6 cellular contexts compared by ENCODE assay signal in the genomic region with DNA sequence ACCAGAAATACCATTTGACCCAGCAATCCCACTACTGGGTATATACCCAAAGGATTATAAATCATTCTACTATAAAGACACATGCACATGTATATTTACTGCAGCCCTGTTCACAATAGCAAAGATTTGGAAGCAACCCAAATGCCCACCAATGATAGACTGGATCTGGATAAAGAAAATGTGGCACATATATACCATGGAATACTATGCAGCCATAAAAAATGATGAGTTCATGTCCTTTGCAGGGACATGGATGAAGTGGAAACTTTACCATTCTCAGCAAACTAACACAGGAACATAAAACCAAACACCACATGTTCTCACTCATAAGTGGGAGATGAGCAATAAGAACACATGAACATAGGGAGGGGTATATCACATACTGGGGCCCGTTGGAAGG. TPM values are rescaled to one million over a fixed set of nuclear protein-coding genes. Genes with fewer than 3 reads are reported as not detected.
DNase-seq lines count a peak whose midpoint lies in the region; ATAC-seq, FAIRE-seq and TF ChIP-seq lines count a peak whose summit lies in the region.
"Not testable (repeated sequence)": the region's sequence is repeated elsewhere in the genome, so short reads cannot be mapped to it uniquely, and the experiment has no call there.

No MANE protein-coding gene starts in this region.

- not testable (repeated sequence) for TF ChIP-seq POLR2A in K562 (conservative IDR thresholded peaks at IDR 0.05)

- WGBS in K562 (ENCODE audit: insufficient coverage, low coverage, missing lambda C conversion rate), result 0% methylated on average over 1 of the region's 1 CpG
- no CpG with 5 or more reads among the region's 1 CpG for WGBS in neuronal stem cell (ENCODE audit: extremely low coverage in 2 of 2, insufficient read length in 2 of 2, insufficient replicate concordance in 1 of 2), 2 donors

- H3K9ac ChIP-seq in K562 (ENCODE audit: insufficient read depth in 1 of 2, low read depth in 2 of 2, low read length in 2 of 2); neural progenitor cell; neuronal stem cell (ENCODE audit: low read depth, low read length, poor library complexity): not testable (repeated sequence)

- not testable (repeated sequence) for BruUV-seq in K562 (replicated peaks; lab: Mats Ljungman, UMichigan)

- H3K36me3 ChIP-seq in HEK293 (ENCODE audit: control insufficient read depth in 2 of 2, insufficient read depth in 1 of 2, low read length in 2 of 2); K562 (ENCODE audit: control insufficient read depth, insufficient read depth, low read length); neural progenitor cell; neuronal stem cell (replicated peaks in 1 of 2; ENCODE audit: control insufficient read depth in 2 of 2, insufficient read depth in 2 of 2, low read length in 2 of 2): not testable (repeated sequence)

- CTCF ChIA-PET in HEK293 (lab: Yijun Ruan, JAX); K562 (lab: Yijun Ruan, JAX; ENCODE audit: low intra/inter-chr PET ratio): not testable (repeated sequence)

- not testable (repeated sequence) for H3K18ac ChIP-seq in neuronal stem cell (ENCODE audit: low read length)

- not testable (repeated sequence) for H2AFZ ChIP-seq in K562 (ENCODE audit: low read depth, low read length); neural progenitor cell (replicated peaks); neuronal stem cell (ENCODE audit: low read length)

- intact Hi-C loops in K562 (cut with micrococcal nuclease), result not testable (repeated sequence)

- POLR2A ChIA-PET in HEK293 (lab: Yijun Ruan, JAX); K562 (lab: Yijun Ruan, JAX): not testable (repeated sequence)

- not testable (repeated sequence) for H4K20me1 ChIP-seq in K562 (replicated peaks; ENCODE audit: control insufficient read depth, insufficient read depth, low read length); neural progenitor cell (ENCODE audit: low read depth)

- TF ChIP-seq EP300 in K562 (IDR thresholded peaks at IDR 0.05; ENCODE audit: low read length), result not testable (repeated sequence)

- H3F3A ChIP-seq in neural progenitor cell (ENCODE audit: low read depth), result peaks cover 54% of the 10 kb centered on the region

- not testable (repeated sequence) for TF ChIP-seq RAD21 in K562 (CRISPR knock-in tag; conservative IDR thresholded peaks at IDR 0.05 in 1 of 2, IDR thresholded peaks at IDR 0.05 in 1 of 2)

- not testable (repeated sequence) for H4K91ac ChIP-seq in neuronal stem cell (ENCODE audit: low read depth, low read length, poor library complexity)

- H3K4me3 ChIP-seq in HEK293 (ENCODE audit: low read depth, low read length); K562; neural progenitor cell; neuronal stem cell (ENCODE audit: low read length in 2 of 2): not testable (repeated sequence)

- H3K4me3 Mint-ChIP-seq in neural crest cell; neural progenitor cell; stimulated activated naive CD8-positive, alpha-beta T cell treated with anti-CD3 and anti-CD28 coated beads, Interleukin-15, Interleukin-2, amounts not matched to agents 100 ng/mL and 50 ng/mL, for 24 hours: not testable (repeated sequence)

- not testable (repeated sequence) for TF ChIP-seq CTCF in HEK293 (tag by site-specific recombination; IDR thresholded peaks at IDR 0.05); K562 (IDR thresholded peaks at IDR 0.05 in 2 of 3, conservative IDR thresholded peaks at IDR 0.05 in 1 of 3; ENCODE audit: insufficient read depth in 2 of 3, low read depth in 1 of 3, low read length in 3 of 3); neural crest cell (conservative IDR thresholded peaks at IDR 0.05); neural progenitor cell (IDR thresholded peaks at IDR 0.05)

- H2BK15ac ChIP-seq in neuronal stem cell (ENCODE audit: low read length), result not testable (repeated sequence)

- not testable (repeated sequence) for H2AK5ac ChIP-seq in neuronal stem cell (ENCODE audit: low read depth, low read length)

- not testable (repeated sequence) for H3K4me1 ChIP-seq in HEK293 (ENCODE audit: control insufficient read depth, insufficient read depth, low read length); K562 (replicated peaks in 1 of 2; ENCODE audit: control insufficient read depth in 2 of 2, insufficient read depth in 2 of 2, low read length in 2 of 2)
- peaks cover 51% of the 10 kb centered on the region for H3K4me1 ChIP-seq in neural progenitor cell
- peaks cover 4 to 18% of the 10 kb centered on the region in 2 donors for H3K4me1 ChIP-seq in neuronal stem cell (ENCODE audit: control insufficient read depth in 2 of 2, insufficient read depth in 1 of 2, low read depth in 1 of 2, low read length in 2 of 2)

- not testable (repeated sequence) for H3K36me3 Mint-ChIP-seq in neural crest cell (ENCODE audit: low read depth); neural progenitor cell; stimulated activated naive CD8-positive, alpha-beta T cell treated with anti-CD3 and anti-CD28 coated beads, Interleukin-15, Interleukin-2, amounts not matched to agents 100 ng/mL and 50 ng/mL, for 24 hours (ENCODE audit: low read depth)

- H3K27ac ChIP-seq in HEK293 (ENCODE audit: extremely low read depth, low read depth, low read length); K562 (ENCODE audit: extremely low read depth, low read depth, low read length): not testable (repeated sequence)
- H3K27ac ChIP-seq in neural progenitor cell (peak overlapping the region; percentile 100), neuronal stem cell (replicated peaks; ENCODE audit: low read length) (peak overlapping the region; percentile 38)

- not testable (repeated sequence) for H3K4ac ChIP-seq in neuronal stem cell (ENCODE audit: low read length)

- H3K79me1 ChIP-seq in neuronal stem cell (ENCODE audit: low read depth, low read length), result not testable (repeated sequence)

- H3K4me1 Mint-ChIP-seq in neural crest cell (peaks cover 13% of the 10 kb centered on the region), neural progenitor cell (peaks cover 13% of the 10 kb centered on the region)
- not testable (repeated sequence) for H3K4me1 Mint-ChIP-seq in stimulated activated naive CD8-positive, alpha-beta T cell treated with anti-CD3 and anti-CD28 coated beads, Interleukin-15, Interleukin-2, amounts not matched to agents 100 ng/mL and 50 ng/mL, for 24 hours (ENCODE audit: low read depth)

- not testable (repeated sequence) for H3K9me3 Mint-ChIP-seq in neural crest cell; stimulated activated naive CD8-positive, alpha-beta T cell treated with anti-CD3 and anti-CD28 coated beads, Interleukin-15, Interleukin-2, amounts not matched to agents 100 ng/mL and 50 ng/mL, for 24 hours
- peaks cover 18% of the 10 kb centered on the region for H3K9me3 Mint-ChIP-seq in neural progenitor cell

- not testable (repeated sequence) for H3K14ac ChIP-seq in neuronal stem cell (ENCODE audit: low read length)

- H3K4me2 ChIP-seq in K562 (ENCODE audit: insufficient read depth, low read length); neural progenitor cell; neuronal stem cell (ENCODE audit: insufficient read depth, low read length, poor library complexity, severe bottlenecking): not testable (repeated sequence)

- H2BK5ac ChIP-seq in neuronal stem cell (ENCODE audit: low read length), result not testable (repeated sequence)

- not testable (repeated sequence) for H4K8ac ChIP-seq in neuronal stem cell (ENCODE audit: low read depth, low read length)

- not testable (repeated sequence) for H3K9me1 ChIP-seq in K562 (ENCODE audit: control insufficient read depth, insufficient read depth, low read length)

- not testable (repeated sequence) for FAIRE-seq in K562 (lab: Jason Lieb, UNC)

- DNase-seq in K562 (ENCODE audit: extremely low read depth in 1 of 4, low spot score in 3 of 4); neural crest cell (ENCODE audit: low read depth, low spot score); neural progenitor cell (ENCODE audit: low spot score); neuronal stem cell (ENCODE audit: low spot score): not testable (repeated sequence)

- peak overlapping the region; percentile 23 for H3K27ac Mint-ChIP-seq in neural crest cell (ENCODE audit: unreplicated experiment)
- H3K27ac Mint-ChIP-seq in neural progenitor cell, result peak overlapping the region; percentile 13
- H3K27ac Mint-ChIP-seq in stimulated activated naive CD8-positive, alpha-beta T cell treated with anti-CD3 and anti-CD28 coated beads, Interleukin-15, Interleukin-2, amounts not matched to agents 100 ng/mL and 50 ng/mL, for 24 hours, result peak overlapping the region; percentile 2

- H3K79me2 ChIP-seq in K562 (ENCODE audit: control insufficient read depth, insufficient read depth, low read length); neural progenitor cell (ENCODE audit: low read depth): not testable (repeated sequence)

- not testable (repeated sequence) for H3K9me3 ChIP-seq in HEK293 (ENCODE audit: control insufficient read depth, insufficient read depth, low read depth, low read length); K562 (replicated peaks; ENCODE audit: control insufficient read depth, insufficient read depth, low read depth, low read length); neural progenitor cell (ENCODE audit: low read depth); neuronal stem cell (replicated peaks in 1 of 2; ENCODE audit: control insufficient read depth in 2 of 2, insufficient read depth in 1 of 2, low read depth in 1 of 2, low read length in 2 of 2)

- H3K23ac ChIP-seq in neuronal stem cell (ENCODE audit: low read depth, low read length, poor library complexity), result not testable (repeated sequence)

- in situ Hi-C loops in K562 (cut with MboI), result not testable (repeated sequence)

- not testable (repeated sequence) for H2BK120ac ChIP-seq in neuronal stem cell (ENCODE audit: low read depth, low read length)

- not testable (repeated sequence) for H3K27me3 ChIP-seq in K562 (ENCODE audit: control insufficient read depth in 2 of 2, insufficient read depth in 2 of 2, low read length in 2 of 2); neural progenitor cell; neuronal stem cell (ENCODE audit: control insufficient read depth in 3 of 3, insufficient read depth in 3 of 3, low read depth in 1 of 3, low read length in 3 of 3)

- ATAC-seq in K562, result not testable (repeated sequence)

- H2BK12ac ChIP-seq in neuronal stem cell (ENCODE audit: low read length), result not testable (repeated sequence)

- not testable (repeated sequence) for H3K27me3 Mint-ChIP-seq in neural crest cell (ENCODE audit: low read depth); neural progenitor cell (ENCODE audit: insufficient read depth, low read depth)
- peaks cover 13% of the 10 kb centered on the region for H3K27me3 Mint-ChIP-seq in stimulated activated naive CD8-positive, alpha-beta T cell treated with anti-CD3 and anti-CD28 coated beads, Interleukin-15, Interleukin-2, amounts not matched to agents 100 ng/mL and 50 ng/mL, for 24 hours

RNA-seq across cellular contexts. Expression of a gene that starts 47.5 kb away (rescaled TPM):
- total RNA-seq in K562 (2011; cell fraction: chromatin; rRNA removed; ENCODE audit: low replicate concordance), result 5.2 and 22.7 TPM in 2 replicates
- total RNA-seq in K562 (2011; cell fraction: nucleolus; rRNA removed), result 2.7 and 4.1 TPM in 2 replicates
- 5.6 and 7.2 TPM in 2 replicates for total RNA-seq in K562 (2011; cell fraction: nucleoplasm; rRNA removed)
- total RNA-seq in K562 (2014; rRNA removed) (30.2 and 30.9 TPM in 2 replicates), K562 (2014; rRNA removed; fragmentation: Illumina TruSeq; extraction: Trizol) (35.8 and 46.9 TPM in 2 replicates), K562 (2015; rRNA removed; fragmentation: Illumina TruSeq; extraction: Trizol) (32.5 and 37.7 TPM in 2 replicates), K562 (2021) (29.9 and 31.1 TPM in 2 replicates), neural crest cell (25.8 and 27.6 TPM in 2 replicates), neural progenitor cell (ENCODE audit: low replicate concordance) (43.6 and 60.2 TPM in 2 replicates)
- polyA plus RNA-seq in K562 (2011; rRNA removed) (8.8 and 14.5 TPM in 2 replicates), K562 (2014; fragmentation: Illumina TruSeq; extraction: Trizol) (45.4 and 54.2 TPM in 2 replicates), K562 (2014; fragmentation: Nextera tagmentation; extraction: Ambion mirVana) (10 to 100 TPM; 40.6 to 53.9 TPM), K562 (2014; rRNA removed) (28.8 and 36.7 TPM in 2 replicates)
- polyA plus RNA-seq in K562 (2011; cell fraction: cytosol; rRNA removed), result 1.5 and 4.7 TPM in 2 replicates
- 8.5 and 10.7 TPM in 2 replicates for polyA plus RNA-seq in K562 (2011; cell fraction: nucleus; rRNA removed)
- polyA plus RNA-seq in K562 (2012), result 21.4 and 33.8 TPM in 2 replicates
- polyA minus RNA-seq in K562 (2011; rRNA and poly(A)+ RNA removed), result 22.4 and 25.1 TPM in 2 replicates
- 8.1 and 9.2 TPM in 2 replicates for polyA minus RNA-seq in K562 (2011; cell fraction: cytosol; rRNA and poly(A)+ RNA removed)
- polyA minus RNA-seq in K562 (2011; cell fraction: nucleus; rRNA and poly(A)+ RNA removed), result 7.5 and 16.7 TPM in 2 replicates
- 41.1 TPM for polyA plus RNA-seq in neuronal stem cell (2013, experiment 1 of 2)
- polyA plus RNA-seq in neuronal stem cell (2013, experiment 2 of 2), result 40.9 TPM
